10 cellular contexts compared by ENCODE assay signal in the genomic region with DNA sequence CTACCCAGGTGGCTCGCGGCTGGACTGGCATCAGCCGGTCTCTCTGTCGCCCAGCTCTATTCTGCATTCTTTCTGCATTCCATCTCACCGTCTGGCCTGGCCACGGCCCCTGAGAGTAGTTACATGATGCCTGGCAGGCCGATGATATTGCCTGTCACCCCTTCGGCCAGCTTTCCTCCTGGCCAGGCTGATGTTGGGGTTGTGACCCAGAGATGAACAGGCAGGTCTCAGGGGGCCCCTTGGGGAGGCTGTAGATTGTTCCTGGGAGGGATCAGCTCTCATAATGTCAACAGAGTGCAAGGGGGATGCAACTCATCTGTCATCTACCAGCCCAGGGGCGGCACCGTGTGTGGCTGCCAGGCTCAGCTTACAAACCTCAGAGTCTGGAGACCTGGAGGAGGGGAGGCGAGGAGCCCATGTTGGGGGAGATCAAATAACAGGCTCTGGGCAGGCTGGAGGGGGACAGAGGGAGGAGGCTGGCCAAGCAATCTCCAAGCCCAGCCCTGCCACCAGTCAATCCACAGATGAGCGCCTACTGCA. TPM values are rescaled to one million over a fixed set of nuclear protein-coding genes. Genes with fewer than 3 reads are reported as not detected.
DNase-seq lines count a peak whose midpoint lies in the region; ATAC-seq and TF ChIP-seq lines count a peak whose summit lies in the region.
"Had no signal": no experiment of that assay in that cellular context is flagged by ENCODE, and none has a peak within 500 bp of the region (broad histone marks: within the 10 kb centered on the region; RNA-seq: fewer than 3 reads in every experiment).

No MANE protein-coding gene starts in this region.

- no peak for ATAC-seq in stimulated activated naive CD8-positive, alpha-beta T cell treated with anti-CD3 and anti-CD28 coated beads, Interleukin-15, Interleukin-2, amounts not matched to agents 100 U/mL and 50 U/mL, for 24 hours
- no peak for ATAC-seq in omental fat pad (ENCODE audit: low FRiP score)

- H3K4ac ChIP-seq in trophoblast cell (ENCODE audit: low read depth, low read length), result no peak overlapping the region

- no peak overlapping the region for H3K9ac ChIP-seq in trophoblast cell (ENCODE audit: low read length)

- no peak overlapping the region for H4K12ac ChIP-seq in trophoblast cell (ENCODE audit: low read depth, low read length)

- H3K27ac ChIP-seq in trophoblast cell (ENCODE audit: low read depth, low read length), result no peak overlapping the region
- H3K27ac ChIP-seq: esophagus squamous epithelium, thoracic aorta had no signal

- no peak overlapping the region for H3K4me3 ChIP-seq in trophoblast cell (ENCODE audit: low read depth, low read length)
- H3K4me3 ChIP-seq: esophagus squamous epithelium, thoracic aorta had no signal

- no peaks in the 10 kb centered on the region for H3K79me1 ChIP-seq in trophoblast cell (ENCODE audit: low read length)

- no peak overlapping the region for H4K8ac ChIP-seq in trophoblast cell (ENCODE audit: low read depth, low read length)

- no peak overlapping the region for H2AK5ac ChIP-seq in trophoblast cell (ENCODE audit: low read length)

- no peak overlapping the region for H2BK12ac ChIP-seq in trophoblast cell (ENCODE audit: low read length)

- no peaks in the 10 kb centered on the region for H3K79me2 ChIP-seq in trophoblast cell (ENCODE audit: control insufficient read depth, insufficient read depth, low read length, poor library complexity)

- no peak overlapping the region for H3K23ac ChIP-seq in trophoblast cell (ENCODE audit: low read length)

- DNase-seq in H4 (ENCODE audit: low spot score) (peak; percentile 95), NCI-H510A (lab: John Stamatoyannopoulos, UW) (peak; percentile 37), dedifferentiated amniotic fluid mesenchymal stem cell (ENCODE audit: extremely low spot score) (peak; percentile 55), trophoblast cell (peak in 1 of 2 donors; percentile 9), omental fat pad (ENCODE audit: low spot score) (no peak), putamen (ENCODE audit: low spot score) (no peak)
- no peak for DNase-seq in stimulated activated naive CD8-positive, alpha-beta T cell treated with anti-CD3 and anti-CD28 coated beads, Interleukin-15, Interleukin-2, amounts not matched to agents 100 U/mL and 50 U/mL, for 24 hours
- DNase-seq: activated CD4-positive, alpha-beta T cell treated with anti-CD3 and anti-CD28 coated beads, Interleukin-2, amount 10 ng/mL, durations not matched to agents 24 days and 14 days; esophagus squamous epithelium had no signal

- H3K18ac ChIP-seq in trophoblast cell (ENCODE audit: low read length), result no peak overlapping the region

- WGBS in trophoblast cell (ENCODE audit: extremely low coverage, insufficient coverage, insufficient read length), result no CpG with 5 or more reads among the region's 12 CpGs

- no peak overlapping the region for H4K91ac ChIP-seq in trophoblast cell (ENCODE audit: low read depth, low read length)

- H2BK120ac ChIP-seq in trophoblast cell (ENCODE audit: insufficient read depth, low read length, poor library complexity), result no peak overlapping the region

- no peaks in the 10 kb centered on the region for H3K27me3 ChIP-seq in trophoblast cell (ENCODE audit: insufficient read depth, low read length)

- H3K14ac ChIP-seq in trophoblast cell (ENCODE audit: low read length), result no peak overlapping the region

- peak overlapping the region; percentile 30 for H3K4me2 ChIP-seq in trophoblast cell (ENCODE audit: low read length)

- H2BK5ac ChIP-seq in trophoblast cell (ENCODE audit: low read depth, low read length, poor library complexity), result no peak overlapping the region

- no peaks in the 10 kb centered on the region for H3K9me3 ChIP-seq in trophoblast cell (ENCODE audit: insufficient read depth, low read depth, low read length)
- H3K9me3 ChIP-seq: esophagus squamous epithelium, thoracic aorta had no signal

- H3K4me1 ChIP-seq in trophoblast cell (ENCODE audit: control insufficient read depth in 1 of 2, insufficient read depth in 2 of 2, low read length in 2 of 2), result peaks cover 3% of the 10 kb centered on the region in 2 experiments

- no peaks in the 10 kb centered on the region for H3K36me3 ChIP-seq in trophoblast cell (ENCODE audit: control insufficient read depth in 1 of 2, insufficient read depth in 2 of 2, low read length in 2 of 2)
- H3K36me3 ChIP-seq: esophagus squamous epithelium, thoracic aorta had no signal

- no peak overlapping the region for H2AFZ ChIP-seq in trophoblast cell (ENCODE audit: insufficient read depth, low read length, poor library complexity)

- TF ChIP-seq CTCF in omental fat pad (IDR thresholded peaks at IDR 0.05), result no peak

RNA-seq across cellular contexts. Expression of a gene that starts 13.6 kb away (rescaled TPM):
- total RNA-seq in H4 (2014; rRNA removed; shearing (Covaris generic)), result 35.6 and 46.6 TPM in 2 replicates
- polyA plus RNA-seq in trophoblast cell (2013), result 6.7 and 7.3 TPM in 2 replicates
- total RNA-seq in omental fat pad, result 10 to 100 TPM; 31.2 to 43.6 (median 38.2) TPM
- total RNA-seq: activated CD4-positive, alpha-beta T cell treated with anti-CD3 and anti-CD28 coated beads, Interleukin-2, amount 10 ng/mL, durations not matched to agents 24 days and 14 days had no signal

RNA-seq across cellular contexts. Expression of a gene that starts 43.2 kb away (rescaled TPM):
- 2.2 and 4.5 TPM in 2 replicates for total RNA-seq in H4 (2014; rRNA removed; shearing (Covaris generic))
- 1.9 and 2.6 TPM in 2 replicates for polyA plus RNA-seq in trophoblast cell (2013)
- 10 to 100 TPM in 1 of 4 donors, 1 to 10 TPM in 3; 3.2 to 14.6 (median 7.6) TPM for total RNA-seq in omental fat pad

RNA-seq across cellular contexts. Expression of a gene that starts 58.4 kb away (rescaled TPM):
- 117 and 120 TPM in 2 replicates for total RNA-seq in H4 (2014; rRNA removed; shearing (Covaris generic))
- polyA plus RNA-seq in trophoblast cell (2013), result 45.7 and 46.6 TPM in 2 replicates
- 10 to 100 TPM; 27.3 to 46.0 (median 37.7) TPM for total RNA-seq in omental fat pad

RNA-seq across cellular contexts. Expression of a gene that starts 58.6 kb away (rescaled TPM):
- 31.7 and 41.8 TPM in 2 replicates for total RNA-seq in H4 (2014; rRNA removed; shearing (Covaris generic))
- 20.4 and 22.1 TPM in 2 replicates for polyA plus RNA-seq in trophoblast cell (2013)
- total RNA-seq in omental fat pad, result 10 to 100 TPM in 3 of 4 donors, 1 to 10 TPM in 1; 9.7 to 14.8 (median 11.8) TPM

Comparison
In these comparisons a context has a peak if more than half of its experiments do, and no peak if none do; other contexts are left out.
1. DNase-seq: peak in H4 (single experiment), NCI-H510A (single experiment) and dedifferentiated amniotic fluid mesenchymal stem cell (single experiment); none in stimulated activated naive CD8-positive, alpha-beta T cell treated with anti-CD3 and anti-CD28 coated beads, Interleukin-15, Interleukin-2, amounts not matched to agents 100 U/mL and 50 U/mL, for 24 hours (single experiment), omental fat pad (single experiment) and putamen (single experiment).